ENCODE assay signal across 11 cellular contexts in the genomic region with DNA sequence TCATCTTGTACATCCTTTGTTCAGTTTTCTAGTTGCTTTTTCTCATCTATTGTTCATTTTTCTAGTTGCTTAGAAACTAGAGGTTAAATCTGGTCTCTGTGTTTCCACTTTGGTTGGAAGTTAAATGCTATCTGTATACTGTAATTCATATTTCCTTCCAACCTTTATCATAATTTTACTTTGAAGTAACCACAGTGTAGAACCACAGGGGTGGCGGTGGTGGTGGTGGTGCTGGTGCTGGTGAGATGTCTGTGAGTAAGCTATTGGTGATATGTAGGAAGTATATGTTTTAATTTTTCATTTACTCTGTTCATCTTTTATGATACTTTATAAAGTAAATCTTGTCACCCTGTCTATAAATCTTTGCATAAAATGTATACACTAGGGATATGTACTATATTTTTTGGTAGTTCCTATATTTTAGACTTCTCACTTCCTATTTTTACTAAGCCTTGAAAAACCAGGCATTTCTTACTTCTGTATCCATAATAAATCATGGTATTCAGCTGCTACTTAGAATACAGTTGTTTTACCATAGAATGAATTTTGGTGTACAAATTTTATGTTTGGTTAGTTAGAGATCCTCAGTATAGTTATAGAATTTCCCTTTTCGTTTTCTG. TPM values are rescaled to one million over a fixed set of nuclear protein-coding genes. Genes with fewer than 3 reads are reported as not detected.
DNase-seq lines count a peak whose midpoint lies in the region; ATAC-seq and TF ChIP-seq lines count a peak whose summit lies in the region.
"Had no signal": no experiment of that assay in that cellular context is flagged by ENCODE, and none has a peak within 500 bp of the region (broad histone marks: within the 10 kb centered on the region; RNA-seq: fewer than 3 reads in every experiment).

No MANE protein-coding gene starts in this region.

- no peak for ATAC-seq in GM19467 (IDR thresholded peaks at IDR 0.05; ENCODE audit: unreplicated experiment)

- no peak overlapping the region for H3K4me3 ChIP-seq in Peyer's patch
- H3K4me3 ChIP-seq in iPS-20b (ENCODE audit: low read length): 0 out of 2 replicates have a peak overlapping the region, but pooled peaks have one; percentile 17
- H3K4me3 ChIP-seq: ovary had no signal

- H3K36me3 ChIP-seq in Peyer's patch (no peaks in the 10 kb centered on the region), iPS-20b (ENCODE audit: insufficient read depth, low read depth, low read length) (no peaks in the 10 kb centered on the region)
- H3K36me3 ChIP-seq: ovary had no signal

- H3K9ac ChIP-seq in iPS-20b (ENCODE audit: low read depth, low read length): no peak overlapping the region

- no peaks in the 10 kb centered on the region for H3K9me3 ChIP-seq in Peyer's patch
- peaks cover 8% of the 10 kb centered on the region; the same call in 1 of the 2 replicates for H3K9me3 ChIP-seq in iPS-20b (ENCODE audit: insufficient read depth, low read depth, low read length)
- H3K9me3 ChIP-seq: ovary had no signal

- no peak for TF ChIP-seq CTCF in Peyer's patch (IDR thresholded peaks at IDR 0.05)

- no peak overlapping the region for H3K27ac ChIP-seq in Peyer's patch
- no peak overlapping the region for H3K27ac ChIP-seq in iPS-20b (ENCODE audit: low read length)
- H3K27ac ChIP-seq: ovary had no signal

- H3K27me3 ChIP-seq in Peyer's patch (no peaks in the 10 kb centered on the region), iPS-20b (ENCODE audit: insufficient read depth, low read length) (no peaks in the 10 kb centered on the region)
- H3K27me3 ChIP-seq: ovary had no signal

- TF ChIP-seq POLR2A in Peyer's patch (IDR thresholded peaks at IDR 0.05): no peak

- H3K4me1 ChIP-seq in Peyer's patch (peaks cover 0 to 4% (median 0%) of the 10 kb centered on the region in 4 donors), iPS-20b (ENCODE audit: insufficient read depth, low read length) (peaks cover 24% of the 10 kb centered on the region)

- DNase-seq in Peyer's patch (peak in 2 of 3 donors; percentile 18 to 59), mesenteric fat pad (ENCODE audit: low spot score) (no peak), 8988T (no peak), pons (ENCODE audit: low spot score) (no peak)
- peak; percentile 78 for DNase-seq in activated CD8-positive, alpha-beta memory T cell treated with anti-CD3 and anti-CD28 coated beads, Interleukin-2, amount 50 U/mL, for 4 hours
- DNase-seq in stimulated activated CD8-positive, alpha-beta memory T cell treated with anti-CD3 and anti-CD28 coated beads, Interleukin-4, amount 100 ng/mL, for 1 hour (ENCODE audit: low read depth in 2 of 2, low spot score in 1 of 2): peak; percentile 5 to 33
- DNase-seq: DMS153, NCI-H1048, ovary had no signal

RNA-seq across cellular contexts. Expression of a gene that starts 31.9 kb away (rescaled TPM):
- total RNA-seq in Peyer's patch (10 to 100 TPM; 24.3 to 65.2 (median 34.3) TPM), mesenteric fat pad (36.3 TPM)

Comparison
In these comparisons a context has a peak if more than half of its experiments do, and no peak if none do; other contexts are left out.
1. DNase-seq: peak in Peyer's patch (2 of 3), activated CD8-positive, alpha-beta memory T cell treated with anti-CD3 and anti-CD28 coated beads, Interleukin-2, amount 50 U/mL, for 4 hours (single experiment) and stimulated activated CD8-positive, alpha-beta memory T cell treated with anti-CD3 and anti-CD28 coated beads, Interleukin-4, amount 100 ng/mL, for 1 hour (2 of 2); none in mesenteric fat pad (single experiment), 8988T (single experiment) and pons (single experiment).